21 cellular contexts compared by ENCODE assay signal in genomic region chr7:76051840-76052239, GRCh38. TPM values are rescaled to one million over a fixed set of nuclear protein-coding genes. Genes with fewer than 3 reads are reported as not detected.
DNase-seq lines count a peak whose midpoint lies in the region; ATAC-seq and TF ChIP-seq lines count a peak whose summit lies in the region.
"Had no signal": no experiment of that assay in that cellular context is flagged by ENCODE, and none has a peak within 500 bp of the region (broad histone marks: within the 10 kb centered on the region; RNA-seq: fewer than 3 reads in every experiment).

No MANE protein-coding gene starts in this region.

- intact Hi-C loops in activated CD4-positive, alpha-beta T cell treated with anti-CD3 and anti-CD28 coated beads for 36 hours (cut with DNase I, micrococcal nuclease): no loop called here
- intact Hi-C loops in mucosa of descending colon (cut with DNase I, micrococcal nuclease): no loop called here

- H3K9me3 Mint-ChIP-seq in activated CD4-positive, alpha-beta T cell treated with anti-CD3 and anti-CD28 coated beads for 36 hours (ENCODE audit: low read depth): no peaks in the 10 kb centered on the region
- H3K9me3 Mint-ChIP-seq in activated naive CD8-positive, alpha-beta T cell treated with anti-CD3 and anti-CD28 coated beads for 36 hours: no peaks in the 10 kb centered on the region
- H3K9me3 Mint-ChIP-seq in nephron progenitor cell: no peaks in the 10 kb centered on the region
- H3K9me3 Mint-ChIP-seq: stimulated activated memory B cell treated with anti-CD40 and anti-IgM and Interleukin-4, amounts not matched to agents 10 μg/mL and 1 μg/mL and 100 μg/mL, for 72 hours had no signal

- H3K36me3 Mint-ChIP-seq in activated CD4-positive, alpha-beta T cell treated with anti-CD3 and anti-CD28 coated beads for 36 hours (ENCODE audit: low read depth): peaks cover 48% of the 10 kb centered on the region
- H3K36me3 Mint-ChIP-seq in activated naive CD8-positive, alpha-beta T cell treated with anti-CD3 and anti-CD28 coated beads for 36 hours: peaks cover 36% of the 10 kb centered on the region
- H3K36me3 Mint-ChIP-seq in nephron progenitor cell (ENCODE audit: low read depth): peaks cover 20% of the 10 kb centered on the region

- ATAC-seq in activated CD4-positive, alpha-beta T cell treated with anti-CD3 and anti-CD28 coated beads for 36 hours: no peak
- ATAC-seq in mucosa of descending colon (no peak), HG02885 (IDR thresholded peaks at IDR 0.05; ENCODE audit: poor library complexity, unreplicated experiment) (no peak)
- ATAC-seq: SK-N-SH treated with all-trans-retinoic acid at 6 μM for 48 hours; stimulated activated memory B cell treated with anti-CD40 and anti-IgM and Interleukin-4, amounts not matched to agents 10 μg/mL and 1 μg/mL and 100 μg/mL, for 72 hours had no signal

- no peak for DNase-seq in activated CD4-positive, alpha-beta T cell treated with anti-CD3 and anti-CD28 coated beads for 36 hours
- no peak for DNase-seq in activated CD4-positive, alpha-beta T cell treated with anti-CD3 and anti-CD28 coated beads for 1 hour
- DNase-seq in OCI-M1 (lab: John Stamatoyannopoulos, UW) (peak; percentile 17), nephron progenitor cell (no peak), mucosa of descending colon (no peak), NCI-H146 treated with DMSO at 0.1 percent for 48 hours (lab: John Stamatoyannopoulos, UW; ENCODE audit: unreplicated experiment) (no peak)
- DNase-seq in activated naive CD8-positive, alpha-beta T cell treated with anti-CD3 and anti-CD28 coated beads for 36 hours: no peak
- DNase-seq: 8988T; activated naive CD4-positive, alpha-beta T cell treated with Interleukin-2 at 50 U/mL for 16 hours; dermis blood vessel endothelial cell; DMS79; GOT3; KBM-7; NCI-H1092; NCI-H748 treated with DMSO at 0.1 percent for 48 hours; stimulated activated CD4-positive, alpha-beta T cell treated with anti-CD3 and anti-CD28 coated beads, Interleukin-12 subunit alpha, Interleukin-12 subunit beta, amount 100 ng/mL, for 4 hours; transverse colon had no signal

- no peak overlapping the region for H3K4me3 Mint-ChIP-seq in activated CD4-positive, alpha-beta T cell treated with anti-CD3 and anti-CD28 coated beads for 36 hours
- H3K4me3 Mint-ChIP-seq in activated naive CD8-positive, alpha-beta T cell treated with anti-CD3 and anti-CD28 coated beads for 36 hours: no peak overlapping the region
- no peak overlapping the region for H3K4me3 Mint-ChIP-seq in nephron progenitor cell
- H3K4me3 Mint-ChIP-seq: stimulated activated memory B cell treated with anti-CD40 and anti-IgM and Interleukin-4, amounts not matched to agents 10 μg/mL and 1 μg/mL and 100 μg/mL, for 72 hours had no signal

- peaks cover 18% of the 10 kb centered on the region for H3K4me1 ChIP-seq in mucosa of descending colon (ENCODE audit: low read depth)

- H3K27me3 Mint-ChIP-seq in activated CD4-positive, alpha-beta T cell treated with anti-CD3 and anti-CD28 coated beads for 36 hours: no peaks in the 10 kb centered on the region
- no peaks in the 10 kb centered on the region for H3K27me3 Mint-ChIP-seq in activated naive CD8-positive, alpha-beta T cell treated with anti-CD3 and anti-CD28 coated beads for 36 hours
- no peaks in the 10 kb centered on the region for H3K27me3 Mint-ChIP-seq in nephron progenitor cell (ENCODE audit: low read depth, poor library complexity)
- H3K27me3 Mint-ChIP-seq: stimulated activated memory B cell treated with anti-CD40 and anti-IgM and Interleukin-4, amounts not matched to agents 10 μg/mL and 1 μg/mL and 100 μg/mL, for 72 hours had no signal

- peaks cover 33% of the 10 kb centered on the region for H3K4me1 Mint-ChIP-seq in activated CD4-positive, alpha-beta T cell treated with anti-CD3 and anti-CD28 coated beads for 36 hours
- H3K4me1 Mint-ChIP-seq in activated naive CD8-positive, alpha-beta T cell treated with anti-CD3 and anti-CD28 coated beads for 36 hours: peaks cover 26% of the 10 kb centered on the region
- peaks cover 22% of the 10 kb centered on the region for H3K4me1 Mint-ChIP-seq in nephron progenitor cell

- H3K27ac Mint-ChIP-seq in activated CD4-positive, alpha-beta T cell treated with anti-CD3 and anti-CD28 coated beads for 36 hours: peak overlapping the region; percentile 53
- H3K27ac Mint-ChIP-seq in activated naive CD8-positive, alpha-beta T cell treated with anti-CD3 and anti-CD28 coated beads for 36 hours: peak overlapping the region; percentile 22
- H3K27ac Mint-ChIP-seq in nephron progenitor cell: peak overlapping the region; percentile 73
- H3K27ac Mint-ChIP-seq: stimulated activated memory B cell treated with anti-CD40 and anti-IgM and Interleukin-4, amounts not matched to agents 10 μg/mL and 1 μg/mL and 100 μg/mL, for 72 hours had no signal

- POLR2A ChIA-PET in activated CD4-positive, alpha-beta T cell treated with anti-CD3 and anti-CD28 coated beads for 36 hours (lab: Charles Lee): interaction anchor here (0.6 kb wide), 1 partner anchor 9 kb away, joined by 6 read pairs; no protein-coding TSS in a partner anchor

- no peaks in the 10 kb centered on the region for H3K9me3 ChIP-seq in mucosa of descending colon
- H3K9me3 ChIP-seq: BLaER1, transverse colon had no signal

- H3K4me3 ChIP-seq in mucosa of descending colon: no peak overlapping the region
- H3K4me3 ChIP-seq: BLaER1, transverse colon had no signal

- CTCF ChIA-PET in activated CD4-positive, alpha-beta T cell treated with anti-CD3 and anti-CD28 coated beads for 36 hours (lab: Charles Lee): interaction anchor here (0.6 to 1.6 kb wide), 3 partner anchors 31 to 937 kb away, joined by 3 to 5 read pairs (median 4); no protein-coding TSS in a partner anchor

- no peaks in the 10 kb centered on the region for H3K36me3 ChIP-seq in mucosa of descending colon (ENCODE audit: low read depth)

- TF ChIP-seq CTCF in nephron progenitor cell (IDR thresholded peaks at IDR 0.05): no peak
- TF ChIP-seq CTCF in mucosa of descending colon (IDR thresholded peaks at IDR 0.05): no peak

RNA-seq across cellular contexts. Expression of gene MDH2, which starts 3.9 kb away (rescaled TPM):
- 100 to 1,000 TPM; 257 to 328 TPM for total RNA-seq in activated CD4-positive, alpha-beta T cell treated with anti-CD3 and anti-CD28 coated beads for 36 hours
- total RNA-seq in activated naive CD8-positive, alpha-beta T cell treated with anti-CD3 and anti-CD28 coated beads for 36 hours: 100 to 1,000 TPM; 304 to 310 TPM
- 100 to 1,000 TPM; 170 to 280 (median 246) TPM for total RNA-seq in mucosa of descending colon

RNA-seq across cellular contexts. Expression of gene STYXL1, which starts 4.0 kb away (rescaled TPM):
- 10 to 100 TPM; 47.5 to 50.5 TPM for total RNA-seq in activated CD4-positive, alpha-beta T cell treated with anti-CD3 and anti-CD28 coated beads for 36 hours
- 10 to 100 TPM; 28.2 to 30.4 TPM for total RNA-seq in activated naive CD8-positive, alpha-beta T cell treated with anti-CD3 and anti-CD28 coated beads for 36 hours
- total RNA-seq in mucosa of descending colon: 10 to 100 TPM; 31.1 to 36.0 (median 33.7) TPM

RNA-seq across cellular contexts. Expression of gene TMEM120A, which starts 57.4 kb away (rescaled TPM):
- total RNA-seq in activated CD4-positive, alpha-beta T cell treated with anti-CD3 and anti-CD28 coated beads for 36 hours: 10 to 100 TPM; 14.5 to 15.3 TPM
- 10 to 100 TPM; 19.6 to 22.1 TPM for total RNA-seq in activated naive CD8-positive, alpha-beta T cell treated with anti-CD3 and anti-CD28 coated beads for 36 hours
- 100 to 1,000 TPM in 1 of 3 donors, 10 to 100 TPM in 2; 75.6 to 138 (median 88.4) TPM for total RNA-seq in mucosa of descending colon

Comparison
In these comparisons a context has a peak if more than half of its experiments do, and no peak if none do; other contexts are left out.
1. H3K27ac Mint-ChIP-seq: peak in every context shown above with its lines; median percentile 73 in nephron progenitor cell; 53 in activated CD4-positive, alpha-beta T cell treated with anti-CD3 and anti-CD28 coated beads for 36 hours; 22 in activated naive CD8-positive, alpha-beta T cell treated with anti-CD3 and anti-CD28 coated beads for 36 hours.